ENCODE assay signal across 8 cellular contexts in the genomic region with DNA sequence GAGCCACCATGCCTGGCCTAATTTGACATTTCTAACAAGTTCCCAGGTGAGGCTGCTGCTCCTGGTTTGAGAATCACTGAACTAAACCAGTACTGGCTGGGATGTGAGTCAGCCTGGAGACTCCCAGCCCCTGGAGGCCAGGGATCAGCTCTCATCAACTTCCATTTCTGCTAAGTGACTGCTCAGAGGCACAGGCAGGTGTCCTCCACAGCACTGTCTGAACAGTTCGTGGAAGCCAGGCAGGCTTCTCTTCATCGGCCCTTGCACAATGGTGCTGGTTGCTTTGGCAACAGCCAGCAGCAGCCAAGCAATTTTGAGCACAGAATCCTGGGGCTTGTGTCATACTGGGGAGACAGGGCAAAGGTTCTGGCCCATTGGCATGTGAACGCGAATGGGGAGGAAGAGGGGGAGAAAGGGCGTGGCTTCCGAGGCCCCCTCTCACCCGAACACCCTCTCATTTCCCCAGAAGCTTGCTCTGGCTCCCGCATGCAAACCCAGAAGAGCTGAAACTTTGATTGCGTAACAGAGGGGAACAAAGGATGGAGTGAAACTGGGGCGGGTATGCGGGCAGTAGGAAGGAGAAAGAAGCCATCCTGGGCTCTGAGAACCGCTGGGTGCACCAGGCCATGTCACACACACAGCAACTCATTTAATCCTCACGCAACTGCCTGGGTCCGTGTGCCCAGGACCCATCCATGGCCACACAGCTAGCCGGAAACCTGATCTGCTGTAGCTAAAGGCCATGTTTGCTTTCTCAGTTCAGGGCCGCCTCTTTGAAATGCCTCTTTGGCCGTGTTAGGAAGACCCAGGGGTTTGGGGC. TPM values are rescaled to one million over a fixed set of nuclear protein-coding genes. Genes with fewer than 3 reads are reported as not detected.
A peak's percentile ranks its signal among the peaks of the same experiment; 100 is the strongest.
DNase-seq lines count a peak whose midpoint lies in the region; ATAC-seq and TF ChIP-seq lines count a peak whose summit lies in the region.

No MANE protein-coding gene starts in this region.

- no peaks in the 10 kb centered on the region for H3K36me3 Mint-ChIP-seq in WTC11

- H3K9me3 Mint-ChIP-seq in WTC11 = no peaks in the 10 kb centered on the region

- no peaks in the 10 kb centered on the region for H3K27me3 Mint-ChIP-seq in WTC11 (ENCODE audit: low read depth)

- CTCF ChIA-PET in WTC11 (lab: Charles Lee) = interaction anchor here (0.8 to 0.9 kb wide), 2 partner anchors 39 to 114 kb away, joined by 3 to 4 read pairs; no protein-coding TSS in a partner anchor

- POLR2A ChIA-PET in WTC11 (lab: Charles Lee) = interaction anchor here (1.3 kb wide), 1 partner anchor 8 kb away, joined by 4 read pairs; no protein-coding TSS in a partner anchor

- peak; percentile 87 for DNase-seq in AG20443 (ENCODE audit: low spot score)
- peak; percentile 99 for DNase-seq in MV-4-11 (lab: John Stamatoyannopoulos, UW)
- DNase-seq in WTC11 (ENCODE audit: low spot score) = peak; percentile 53
- peak; percentile 74 for DNase-seq in left ventricle myocardium superior
- DNase-seq in renal cortical epithelial cell (ENCODE audit: low read depth) = peak; percentile 92
- DNase-seq in NCI-H526 treated with DMSO at 0.1 percent for 48 hours (lab: John Stamatoyannopoulos, UW) = no peak
- DNase-seq in activated gamma-delta T cell treated with Interleukin-2 at 50 U/mL for 16 hours = no peak

- ATAC-seq in WTC11 = peak; percentile 84
- ATAC-seq in left ventricle myocardium superior = peak; percentile 89
- no peak for ATAC-seq in GM18502 (IDR thresholded peaks at IDR 0.05; ENCODE audit: poor library complexity, unreplicated experiment)

- peak overlapping the region; percentile 93 for H3K27ac Mint-ChIP-seq in WTC11

- no peak for TF ChIP-seq CTCF in WTC11 (IDR thresholded peaks at IDR 0.05)

- no peak overlapping the region for H3K4me3 Mint-ChIP-seq in WTC11

- H3K4me1 Mint-ChIP-seq in WTC11 = peaks cover 9% of the 10 kb centered on the region

- intact Hi-C loops in left ventricle myocardium superior (cut with micrococcal nuclease) = no loop called here

TF ChIP-seq in WTC11, 78 proteins besides CTCF, POLR2A, EP300 and RAD21:
- TF ChIP-seq, protein P1, sequence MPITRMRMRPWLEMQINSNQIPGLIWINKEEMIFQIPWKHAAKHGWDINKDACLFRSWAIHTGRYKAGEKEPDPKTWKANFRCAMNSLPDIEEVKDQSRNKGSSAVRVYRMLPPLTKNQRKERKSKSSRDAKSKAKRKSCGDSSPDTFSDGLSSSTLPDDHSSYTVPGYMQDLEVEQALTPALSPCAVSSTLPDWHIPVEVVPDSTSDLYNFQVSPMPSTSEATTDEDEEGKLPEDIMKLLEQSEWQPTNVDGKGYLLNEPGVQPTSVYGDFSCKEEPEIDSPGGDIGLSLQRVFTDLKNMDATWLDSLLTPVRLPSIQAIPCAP (CRISPR knock-in tag; IDR thresholded peaks at IDR 0.05) = no peak
- TF ChIP-seq KAT7 (CRISPR knock-in tag; IDR thresholded peaks at IDR 0.05; ENCODE audit: borderline replicate concordance) = no peak
- no peak for TF ChIP-seq CREM (CRISPR knock-in tag; IDR thresholded peaks at IDR 0.05)
- TF ChIP-seq, protein P2, sequence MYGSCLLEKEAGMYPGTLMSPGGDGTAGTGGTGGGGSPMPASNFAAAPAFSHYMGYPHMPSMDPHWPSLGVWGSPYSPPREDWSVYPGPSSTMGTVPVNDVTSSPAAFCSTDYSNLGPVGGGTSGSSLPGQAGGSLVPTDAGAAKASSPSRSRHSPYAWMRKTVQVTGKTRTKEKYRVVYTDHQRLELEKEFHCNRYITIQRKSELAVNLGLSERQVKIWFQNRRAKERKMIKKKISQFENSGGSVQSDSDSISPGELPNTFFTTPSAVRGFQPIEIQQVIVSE (CRISPR knock-in tag; IDR thresholded peaks at IDR 0.05; ENCODE audit: borderline replicate concordance) = no peak
- peak; percentile 92 for TF ChIP-seq GTF2I (CRISPR knock-in tag; conservative IDR thresholded peaks at IDR 0.05)
- no peak for TF ChIP-seq ZNF317 (CRISPR knock-in tag; IDR thresholded peaks at IDR 0.05; ENCODE audit: borderline replicate concordance, low read depth)
- no peak for TF ChIP-seq NFE2L1 (CRISPR knock-in tag; IDR thresholded peaks at IDR 0.05)
- TF ChIP-seq GRHL2 (CRISPR knock-in tag; IDR thresholded peaks at IDR 0.05; ENCODE audit: insufficient replicate concordance, severe bottlenecking) = no peak
- TF ChIP-seq MLX (CRISPR knock-in tag; IDR thresholded peaks at IDR 0.05) = no peak
- peak; percentile 65 for TF ChIP-seq SP1 (CRISPR knock-in tag; conservative IDR thresholded peaks at IDR 0.05)
- no peak for TF ChIP-seq NR3C1 (CRISPR knock-in tag; conservative IDR thresholded peaks at IDR 0.05; ENCODE audit: low read depth)

RNA-seq across cellular contexts. Expression of gene POR, which starts 9.0 kb away (rescaled TPM):
- 151 to 178 TPM (median 169 TPM) in 3 replicates for total RNA-seq in WTC11 (2021)
- 45.7 TPM for total RNA-seq in left ventricle myocardium superior
- total RNA-seq in renal cortical epithelial cell = 54.0 and 82.1 TPM in 2 replicates

RNA-seq across cellular contexts. Expression of gene RHBDD2, which starts 27.2 kb away (rescaled TPM):
- total RNA-seq in WTC11 (2021) = 31.4 to 35.5 TPM (median 34.3 TPM) in 3 replicates
- total RNA-seq in left ventricle myocardium superior = 17.9 TPM
- total RNA-seq in renal cortical epithelial cell = 16.0 and 31.3 TPM in 2 replicates

Comparison
In these comparisons a context has a peak if more than half of its experiments do, and no peak if none do; other contexts are left out.
1. DNase-seq: peak in AG20443 (single experiment), MV-4-11 (single experiment), WTC11 (single experiment), left ventricle myocardium superior (single experiment) and renal cortical epithelial cell (single experiment); none in NCI-H526 treated with DMSO at 0.1 percent for 48 hours (single experiment) and activated gamma-delta T cell treated with Interleukin-2 at 50 U/mL for 16 hours (single experiment).